Comparison of ENCODE assay signal across 24 cellular contexts in genomic region chr12:49274396-49275069, GRCh38. TPM values are rescaled to one million over a fixed set of nuclear protein-coding genes. Genes with fewer than 3 reads are reported as not detected.
DNase-seq lines count a peak whose midpoint lies in the region; ATAC-seq, FAIRE-seq and TF ChIP-seq lines count a peak whose summit lies in the region.
"Had no signal": no experiment of that assay in that cellular context is flagged by ENCODE, and none has a peak within 500 bp of the region (broad histone marks: within the 10 kb centered on the region; RNA-seq: fewer than 3 reads in every experiment).

No MANE protein-coding gene starts in this region.

- no peaks in the 10 kb centered on the region for H3K9me1 ChIP-seq in endothelial cell of umbilical vein (replicated peaks; ENCODE audit: control insufficient read depth, extremely low read depth, insufficient read depth, low read length)

- H3K79me2 ChIP-seq in PC-3 (ENCODE audit: low read length) (peaks cover 23% of the 10 kb centered on the region), endothelial cell of umbilical vein (ENCODE audit: control insufficient read depth, insufficient read depth, low read length) (peaks cover 19% of the 10 kb centered on the region)

- H3K4me1 ChIP-seq in PC-3 (ENCODE audit: insufficient read depth, low read length), result peaks cover 3% of the 10 kb centered on the region
- H3K4me1 ChIP-seq in endothelial cell of umbilical vein (ENCODE audit: control insufficient read depth, extremely low read depth, insufficient read depth, low read length), result no peaks in the 10 kb centered on the region
- peaks cover 3% of the 10 kb centered on the region for H3K4me1 ChIP-seq in upper lobe of right lung
- H3K4me1 ChIP-seq: Peyer's patch had no signal

- POLR2A ChIA-PET in PC-3 (lab: Charles Lee; ENCODE audit: unreplicated experiment) (interaction anchor here (0.7 kb wide), 1 partner anchor 19 kb away, joined by 3 read pairs; no protein-coding TSS in a partner anchor), endothelial cell of umbilical vein (lab: Charles Lee) (no interaction called here)

- H3K9ac ChIP-seq in PC-3 (ENCODE audit: low read length) (no peak overlapping the region), endothelial cell of umbilical vein (replicated peaks; ENCODE audit: extremely low read depth, insufficient read depth, low read length) (no peak overlapping the region)

- H3K9me3 ChIP-seq in PC-3 (ENCODE audit: low read length) (no peaks in the 10 kb centered on the region), endothelial cell of umbilical vein (replicated peaks; ENCODE audit: control insufficient read depth, insufficient read depth, low read length) (no peaks in the 10 kb centered on the region), upper lobe of right lung (no peaks in the 10 kb centered on the region)
- H3K9me3 ChIP-seq: lower lobe of right lung, neutrophil, Peyer's patch, transverse colon had no signal

- dilution Hi-C loops in endothelial cell of umbilical vein (cut with MboI; ENCODE audit: extremely low pct_ligation_motif_present, low sequenced_read_pairs), result no loop called here

- H3K9me3 Mint-ChIP-seq in stimulated activated naive CD8-positive, alpha-beta T cell treated with anti-CD3 and anti-CD28 coated beads, Interleukin-15, Interleukin-2, amounts not matched to agents 100 ng/mL and 50 ng/mL, for 24 hours, result no peaks in the 10 kb centered on the region
- no peaks in the 10 kb centered on the region for H3K9me3 Mint-ChIP-seq in stimulated activated naive CD8-positive, alpha-beta T cell treated with anti-CD3 and anti-CD28 coated beads, Interleukin-15, amount 100 ng/mL, for 72 hours
- H3K9me3 Mint-ChIP-seq: activated T-helper 17 cell treated with anti-CD3 and anti-CD28 coated beads, Interleukin-2, amount 50 U/mL, for 72 hours; CD4-positive, alpha-beta T cell; immature natural killer cell had no signal

- H3K27me3 ChIP-seq in PC-3 (ENCODE audit: low read length) (no peaks in the 10 kb centered on the region), endothelial cell of umbilical vein (ENCODE audit: control insufficient read depth in 2 of 2, insufficient read depth in 2 of 2, low read length in 2 of 2) (no peaks in the 10 kb centered on the region), upper lobe of right lung (no peaks in the 10 kb centered on the region)
- H3K27me3 ChIP-seq: neutrophil, Peyer's patch, transverse colon had no signal

- peak overlapping the region; percentile 51 for H3K27ac Mint-ChIP-seq in stimulated activated naive CD8-positive, alpha-beta T cell treated with anti-CD3 and anti-CD28 coated beads, Interleukin-15, Interleukin-2, amounts not matched to agents 100 ng/mL and 50 ng/mL, for 24 hours
- no peak overlapping the region for H3K27ac Mint-ChIP-seq in stimulated activated naive CD8-positive, alpha-beta T cell treated with anti-CD3 and anti-CD28 coated beads, Interleukin-15, amount 100 ng/mL, for 72 hours
- H3K27ac Mint-ChIP-seq: activated CD8-positive, alpha-beta memory T cell treated with anti-CD3 and anti-CD28 coated beads, Interleukin-2, amount 10 ng/mL, durations not matched to agents 7 days and 5 days; activated T-helper 17 cell treated with anti-CD3 and anti-CD28 coated beads, Interleukin-2, amount 50 U/mL, for 72 hours; brain; CD4-positive, alpha-beta T cell had no signal

- no peak for TF ChIP-seq CTCF in PC-3 (conservative IDR thresholded peaks at IDR 0.05; ENCODE audit: low read depth, low read length)
- TF ChIP-seq CTCF in endothelial cell of umbilical vein (IDR thresholded peaks at IDR 0.05; ENCODE audit: extremely low read depth in 1 of 2, insufficient read depth in 1 of 2, low read depth in 1 of 2, low read length in 2 of 2), result no peak
- TF ChIP-seq CTCF in upper lobe of right lung (IDR thresholded peaks at IDR 0.05), result no peak

- H3K27ac ChIP-seq in PC-3 (ENCODE audit: low read length) (no peak overlapping the region), endothelial cell of umbilical vein (ENCODE audit: insufficient read depth, low read depth, low read length) (no peak overlapping the region), upper lobe of right lung (no peak overlapping the region)
- H3K27ac ChIP-seq: lower lobe of right lung, neutrophil, Peyer's patch, transverse colon had no signal

- FAIRE-seq in endothelial cell of umbilical vein (lab: Jason Lieb, UNC), result no peak
- FAIRE-seq: colon had no signal

- intact Hi-C loops in PC-3 (cut with micrococcal nuclease), result no loop called here
- intact Hi-C loops in endothelial cell of umbilical vein (cut with micrococcal nuclease), result no loop called here
- intact Hi-C loops in upper lobe of right lung (cut with DNase I), result no loop called here

- no peaks in the 10 kb centered on the region for H3K27me3 Mint-ChIP-seq in stimulated activated naive CD8-positive, alpha-beta T cell treated with anti-CD3 and anti-CD28 coated beads, Interleukin-15, Interleukin-2, amounts not matched to agents 100 ng/mL and 50 ng/mL, for 24 hours
- H3K27me3 Mint-ChIP-seq in stimulated activated naive CD8-positive, alpha-beta T cell treated with anti-CD3 and anti-CD28 coated beads, Interleukin-15, amount 100 ng/mL, for 72 hours, result peaks cover 7% of the 10 kb centered on the region
- H3K27me3 Mint-ChIP-seq: activated CD8-positive, alpha-beta memory T cell treated with anti-CD3 and anti-CD28 coated beads, Interleukin-2, amount 10 ng/mL, durations not matched to agents 7 days and 5 days; activated T-helper 17 cell treated with anti-CD3 and anti-CD28 coated beads, Interleukin-2, amount 50 U/mL, for 72 hours had no signal

- H3K4me1 Mint-ChIP-seq in stimulated activated naive CD8-positive, alpha-beta T cell treated with anti-CD3 and anti-CD28 coated beads, Interleukin-15, Interleukin-2, amounts not matched to agents 100 ng/mL and 50 ng/mL, for 24 hours (ENCODE audit: low read depth), result no peaks in the 10 kb centered on the region
- H3K4me1 Mint-ChIP-seq in stimulated activated naive CD8-positive, alpha-beta T cell treated with anti-CD3 and anti-CD28 coated beads, Interleukin-15, amount 100 ng/mL, for 72 hours, result peaks cover 4% of the 10 kb centered on the region
- H3K4me1 Mint-ChIP-seq: immature natural killer cell had no signal

- BruUV-seq in PC-3 (replicated peaks; lab: Mats Ljungman, UMichigan) (no TSS peak), endothelial cell of umbilical vein (replicated peaks; lab: Mats Ljungman, UMichigan) (no TSS peak)

- peaks cover 36% of the 10 kb centered on the region for H3K36me3 ChIP-seq in PC-3 (ENCODE audit: low read depth, low read length)
- H3K36me3 ChIP-seq in endothelial cell of umbilical vein (ENCODE audit: control insufficient read depth in 2 of 2, extremely low read depth in 1 of 2, insufficient read depth in 2 of 2, low read length in 2 of 2), result peaks cover 24 to 26% of the 10 kb centered on the region in 2 experiments
- peaks cover 37% of the 10 kb centered on the region for H3K36me3 ChIP-seq in upper lobe of right lung

- peaks cover 46% of the 10 kb centered on the region for H4K20me1 ChIP-seq in PC-3 (ENCODE audit: low read length)
- peaks cover 6% of the 10 kb centered on the region for H4K20me1 ChIP-seq in endothelial cell of umbilical vein (replicated peaks; ENCODE audit: control insufficient read depth, extremely low read depth, insufficient read depth, low read length)

- peaks cover 44% of the 10 kb centered on the region for H3K36me3 Mint-ChIP-seq in stimulated activated naive CD8-positive, alpha-beta T cell treated with anti-CD3 and anti-CD28 coated beads, Interleukin-15, Interleukin-2, amounts not matched to agents 100 ng/mL and 50 ng/mL, for 24 hours (ENCODE audit: low read depth)

- peaks cover 40% of the 10 kb centered on the region for H3F3A ChIP-seq in PC-3 (ENCODE audit: low read length, unreplicated experiment)

- CTCF ChIA-PET in PC-3 (lab: Charles Lee), result no interaction called here
- CTCF ChIA-PET in endothelial cell of umbilical vein (lab: Charles Lee), result interaction anchor here (1.1 to 2.5 kb wide), 2 partner anchors 14 kb away, joined by 3 to 8 read pairs; no protein-coding TSS in a partner anchor

- no peaks in the 10 kb centered on the region for H3K9me2 ChIP-seq in PC-3 (replicated peaks; ENCODE audit: low read length)

- no peak for ATAC-seq in stimulated activated naive CD8-positive, alpha-beta T cell treated with anti-CD3 and anti-CD28 coated beads, Interleukin-15, amount 100 ng/mL, for 72 hours
- peak; percentile 19 for ATAC-seq in PC-3
- ATAC-seq in upper lobe of right lung, result no peak
- no peak for ATAC-seq in GM18517 (IDR thresholded peaks at IDR 0.05; ENCODE audit: unreplicated experiment)
- ATAC-seq in HG02798 (IDR thresholded peaks at IDR 0.05; ENCODE audit: poor library complexity, unreplicated experiment), result no peak
- ATAC-seq: activated CD8-positive, alpha-beta memory T cell treated with anti-CD3 and anti-CD28 coated beads, Interleukin-2, amount 10 ng/mL, durations not matched to agents 7 days and 5 days; activated T-helper 17 cell treated with anti-CD3 and anti-CD28 coated beads, Interleukin-2, amount 50 U/mL, for 72 hours; lower lobe of right lung; stimulated activated naive CD8-positive, alpha-beta T cell treated with anti-CD3 and anti-CD28 coated beads, Interleukin-15, Interleukin-2, amounts not matched to agents 100 U/mL and 50 U/mL, for 24 hours had no signal

- TF ChIP-seq POLR2A in endothelial cell of umbilical vein (IDR thresholded peaks at IDR 0.05; ENCODE audit: low read depth, low read length), result peak; percentile 63

- H3K4me3 Mint-ChIP-seq in stimulated activated naive CD8-positive, alpha-beta T cell treated with anti-CD3 and anti-CD28 coated beads, Interleukin-15, Interleukin-2, amounts not matched to agents 100 ng/mL and 50 ng/mL, for 24 hours, result no peak overlapping the region
- no peak overlapping the region for H3K4me3 Mint-ChIP-seq in stimulated activated naive CD8-positive, alpha-beta T cell treated with anti-CD3 and anti-CD28 coated beads, Interleukin-15, amount 100 ng/mL, for 72 hours
- H3K4me3 Mint-ChIP-seq: activated CD8-positive, alpha-beta memory T cell treated with anti-CD3 and anti-CD28 coated beads, Interleukin-2, amount 10 ng/mL, durations not matched to agents 7 days and 5 days; activated T-helper 17 cell treated with anti-CD3 and anti-CD28 coated beads, Interleukin-2, amount 50 U/mL, for 72 hours; brain; CD4-positive, alpha-beta T cell; immature natural killer cell had no signal

- H2AFZ ChIP-seq in PC-3 (ENCODE audit: low read length) (no peak overlapping the region), endothelial cell of umbilical vein (ENCODE audit: low read depth, low read length) (no peak overlapping the region)

- DNase-seq in stimulated activated naive CD8-positive, alpha-beta T cell treated with anti-CD3 and anti-CD28 coated beads, Interleukin-15, amount 100 ng/mL, for 72 hours, result no peak
- DNase-seq in PC-3 (peak; percentile 45), endothelial cell of umbilical vein (ENCODE audit: low read depth, low spot score) (no peak), upper lobe of right lung (peak; percentile 16), AG08396 (ENCODE audit: low spot score) (no peak)
- DNase-seq: activated CD4-positive, alpha-beta T cell treated with anti-CD3 and anti-CD28 coated beads for 48 hours; activated CD8-positive, alpha-beta memory T cell treated with anti-CD3 and anti-CD28 coated beads, Interleukin-2, amount 10 ng/mL, durations not matched to agents 7 days and 5 days; CD4-positive, alpha-beta T cell; H7; immature natural killer cell; lower lobe of right lung; NCI-H187 treated with DMSO at 0.1 percent for 48 hours; NCI-H226; Peyer's patch; stimulated activated CD4-positive, alpha-beta T cell treated with anti-CD3 and anti-CD28 coated beads, Interleukin-4, amount 100 ng/mL, for 1 hour; stimulated activated naive CD8-positive, alpha-beta T cell treated with anti-CD3 and anti-CD28 coated beads, Interleukin-15, Interleukin-2, amounts not matched to agents 100 U/mL and 50 U/mL, for 24 hours; transverse colon had no signal

- H3K4me3 ChIP-seq in PC-3 (ENCODE audit: low read length), result no peak overlapping the region
- no peak overlapping the region for H3K4me3 ChIP-seq in endothelial cell of umbilical vein (replicated peaks in 1 of 3; ENCODE audit: insufficient read depth in 1 of 3, low read depth in 1 of 3, low read length in 3 of 3)
- no peak overlapping the region for H3K4me3 ChIP-seq in upper lobe of right lung
- H3K4me3 ChIP-seq: lower lobe of right lung, Peyer's patch, transverse colon had no signal

- H3K4me2 ChIP-seq in PC-3 (ENCODE audit: low read length), result no peak overlapping the region
- no peak overlapping the region for H3K4me2 ChIP-seq in endothelial cell of umbilical vein (ENCODE audit: insufficient read depth, low read length)

RNA-seq across cellular contexts. Expression of gene TUBA1C, which starts 9.7 kb away (rescaled TPM):
- total RNA-seq in PC-3 (2014; rRNA removed) (1,285 and 1,376 TPM in 2 replicates), endothelial cell of umbilical vein (515 and 523 TPM in 2 replicates), upper lobe of right lung (113 TPM)
- 2,063 and 2,352 TPM in 2 replicates for polyA plus RNA-seq in endothelial cell of umbilical vein
- polyA plus RNA-seq in endothelial cell of umbilical vein (2011; cell fraction: cytosol; rRNA removed), result 1,483 and 1,881 TPM in 2 replicates
- 831 and 861 TPM in 2 replicates for polyA plus RNA-seq in endothelial cell of umbilical vein (2011; cell fraction: nucleus; rRNA removed)
- polyA plus RNA-seq in endothelial cell of umbilical vein (2012), result 624 and 1,156 TPM in 2 replicates
- polyA minus RNA-seq in endothelial cell of umbilical vein, result 1,491 and 1,574 TPM in 2 replicates
- polyA minus RNA-seq in endothelial cell of umbilical vein (2011; cell fraction: cytosol; rRNA and poly(A)+ RNA removed), result 697 TPM
- polyA minus RNA-seq in endothelial cell of umbilical vein (2011; cell fraction: nucleus; rRNA and poly(A)+ RNA removed), result 181 and 302 TPM in 2 replicates

RNA-seq across cellular contexts. Expression of gene PRPH, which starts 20.4 kb away (rescaled TPM):
- total RNA-seq in PC-3 (2014; rRNA removed), result 0.15 TPM in 1 of 2 replicates, not detected in the other
- not detected in 2 replicates for total RNA-seq in endothelial cell of umbilical vein
- polyA plus RNA-seq in endothelial cell of umbilical vein, result not detected in 2 replicates
- not detected in 2 replicates for polyA plus RNA-seq in endothelial cell of umbilical vein (2011; cell fraction: cytosol; rRNA removed)
- 0.45 and 0.49 TPM in 2 replicates for polyA plus RNA-seq in endothelial cell of umbilical vein (2011; cell fraction: nucleus; rRNA removed)
- polyA plus RNA-seq in endothelial cell of umbilical vein (2012), result not detected in 2 replicates
- not detected in 2 replicates for polyA minus RNA-seq in endothelial cell of umbilical vein
- polyA minus RNA-seq in endothelial cell of umbilical vein (2011; cell fraction: cytosol; rRNA and poly(A)+ RNA removed), result not detected
- polyA minus RNA-seq in endothelial cell of umbilical vein (2011; cell fraction: nucleus; rRNA and poly(A)+ RNA removed), result not detected in 2 replicates
- total RNA-seq in upper lobe of right lung, result not detected
- polyA plus RNA-seq: immature natural killer cell had no signal

RNA-seq across cellular contexts. Expression of gene TROAP, which starts 48.5 kb away (rescaled TPM):
- 99.2 and 103 TPM in 2 replicates for total RNA-seq in PC-3 (2014; rRNA removed)
- total RNA-seq in endothelial cell of umbilical vein, result 62.4 and 68.6 TPM in 2 replicates
- polyA plus RNA-seq in endothelial cell of umbilical vein, result 27.3 and 31.7 TPM in 2 replicates
- 47.3 and 53.1 TPM in 2 replicates for polyA plus RNA-seq in endothelial cell of umbilical vein (2011; cell fraction: cytosol; rRNA removed)
- polyA plus RNA-seq in endothelial cell of umbilical vein (2011; cell fraction: nucleus; rRNA removed), result 127 and 133 TPM in 2 replicates
- polyA plus RNA-seq in endothelial cell of umbilical vein (2012), result 21.3 and 57.6 TPM in 2 replicates
- polyA minus RNA-seq in endothelial cell of umbilical vein, result 20.6 and 29.7 TPM in 2 replicates
- polyA minus RNA-seq in endothelial cell of umbilical vein (2011; cell fraction: cytosol; rRNA and poly(A)+ RNA removed), result 41.8 TPM
- 34.9 and 40.2 TPM in 2 replicates for polyA minus RNA-seq in endothelial cell of umbilical vein (2011; cell fraction: nucleus; rRNA and poly(A)+ RNA removed)
- total RNA-seq in upper lobe of right lung, result 0.96 TPM

Comparison
In these comparisons a context has a peak if more than half of its experiments do, and no peak if none do; other contexts are left out.
1. DNase-seq: peak in PC-3 (single experiment) and upper lobe of right lung (single experiment); none in stimulated activated naive CD8-positive, alpha-beta T cell treated with anti-CD3 and anti-CD28 coated beads, Interleukin-15, amount 100 ng/mL, for 72 hours (0 of 2), endothelial cell of umbilical vein (single experiment) and AG08396 (single experiment).
2. RNA of gene TROAP, which starts 48.5 kb away (total RNA-seq): 99.2 to 103 TPM in PC-3 and 62.4 to 68.6 TPM in endothelial cell of umbilical vein; 0.96 TPM in upper lobe of right lung (single experiment); every median in the first group is over 10 times any median in the second.